Comparison of ENCODE assay signal across 22 cellular contexts in genomic region chr7:156368053-156368452, GRCh38.
"Had no signal": no experiment of that assay in that cellular context is flagged by ENCODE, and none has a peak within 500 bp of the region (broad histone marks: within the 10 kb centered on the region; RNA-seq: fewer than 3 reads in every experiment).

No MANE protein-coding gene starts in this region.

- H3K4me3 Mint-ChIP-seq: activated CD8-positive, alpha-beta T cell treated with anti-CD3 and anti-CD28 coated beads, Interleukin-2, amount 10 ng/mL, durations not matched to agents 7 days and 5 days; activated naive CD8-positive, alpha-beta T cell treated with anti-CD3 and anti-CD28 coated beads, Interleukin-2, amount 10 ng/mL, durations not matched to agents 7 days and 5 days; central memory CD8-positive, alpha-beta T cell had no signal

- H3K4me3 ChIP-seq: SK-N-MC had no signal

- H3K36me3 Mint-ChIP-seq: activated naive CD8-positive, alpha-beta T cell treated with anti-CD3 and anti-CD28 coated beads, Interleukin-2, amount 10 ng/mL, durations not matched to agents 7 days and 5 days had no signal

- H3K4me1 Mint-ChIP-seq: activated naive CD8-positive, alpha-beta T cell treated with anti-CD3 and anti-CD28 coated beads, Interleukin-2, amount 10 ng/mL, durations not matched to agents 7 days and 5 days; central memory CD8-positive, alpha-beta T cell had no signal

- H3K9me3 Mint-ChIP-seq: activated naive CD8-positive, alpha-beta T cell treated with anti-CD3 and anti-CD28 coated beads, Interleukin-2, amount 10 ng/mL, durations not matched to agents 7 days and 5 days had no signal

- ATAC-seq: activated CD4-positive, CD25-positive, alpha-beta regulatory T cell treated with anti-CD3 and anti-CD28 coated beads, Interleukin-2, amount 50 U/mL, for 24 hours; activated CD8-positive, alpha-beta T cell treated with anti-CD3 and anti-CD28 coated beads, Interleukin-2, amount 10 ng/mL, durations not matched to agents 7 days and 5 days; Right ventricle myocardium inferior had no signal

- H3K27me3 Mint-ChIP-seq: central memory CD8-positive, alpha-beta T cell had no signal

- H3K27ac ChIP-seq: SK-N-MC had no signal

- DNase-seq: activated CD4-positive, alpha-beta T cell treated with anti-CD3 and anti-CD28 coated beads for 48 hours; activated CD4-positive, alpha-beta T cell treated with anti-CD3 and anti-CD28 coated beads, Interleukin-2, amount 50 U/mL, for 4 hours; activated CD8-positive, alpha-beta memory T cell treated with anti-CD3 and anti-CD28 coated beads, Interleukin-2, amount 50 U/mL, for 48 hours; activated CD8-positive, alpha-beta T cell treated with anti-CD3 and anti-CD28 coated beads, Interleukin-2, amount 10 ng/mL, durations not matched to agents 7 days and 5 days; activated naive CD4-positive, alpha-beta T cell treated with anti-CD3 and anti-CD28 coated beads, Interleukin-2, amount 50 U/mL, for 16 hours; activated naive CD8-positive, alpha-beta T cell treated with anti-CD3 and anti-CD28 coated beads, Interleukin-2, amount 10 ng/mL, durations not matched to agents 7 days and 5 days; activated T-cell treated with anti-CD3 and anti-CD28 coated beads, Interleukin-2, amount 50 U/mL, for 1 hour; aorta; IMR-90; Kasumi-1; KBM-7; NCI-H1048; NCI-H2029; NCI-H345; NCI-H524 treated with DMSO at 0.1 percent for 48 hours; NCI-H82; RPMI8226; T-helper 1 cell had no signal

- H3K27ac Mint-ChIP-seq: activated CD8-positive, alpha-beta T cell treated with anti-CD3 and anti-CD28 coated beads, Interleukin-2, amount 10 ng/mL, durations not matched to agents 7 days and 5 days; activated naive CD8-positive, alpha-beta T cell treated with anti-CD3 and anti-CD28 coated beads, Interleukin-2, amount 10 ng/mL, durations not matched to agents 7 days and 5 days had no signal
